In the genomic region with DNA sequence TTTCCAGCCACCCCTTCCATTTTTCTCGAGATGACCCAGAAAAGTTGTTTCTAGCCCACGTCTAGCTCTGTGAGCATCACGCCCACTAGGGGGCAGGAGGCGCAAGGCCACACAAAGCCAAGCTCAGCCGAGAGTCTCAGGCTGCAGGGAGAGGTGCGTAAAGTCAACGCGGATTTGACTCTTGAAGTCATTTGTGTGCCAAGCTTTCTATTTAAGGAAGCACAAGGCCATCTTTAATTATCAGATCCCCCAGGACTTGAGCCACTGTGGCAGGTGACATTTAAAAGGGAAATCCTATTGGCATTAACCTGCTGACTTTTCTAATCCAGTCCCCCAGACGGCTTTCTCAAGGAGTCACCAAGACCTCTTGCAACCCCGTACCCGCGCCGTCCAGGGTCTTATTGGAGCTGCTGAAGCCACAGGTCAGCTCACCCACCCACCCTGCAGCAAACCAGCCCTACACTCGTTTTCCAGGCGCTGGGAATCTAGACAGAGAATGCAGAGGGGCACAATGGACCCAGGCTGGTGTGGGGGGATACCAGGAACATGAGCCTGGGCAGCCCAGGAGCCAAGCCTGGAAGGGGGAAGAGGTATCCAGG, we compare ENCODE assay signal across 9 cellular contexts.
DNase-seq lines count a peak whose midpoint lies in the region; ATAC-seq, FAIRE-seq and TF ChIP-seq lines count a peak whose summit lies in the region.
"Had no signal": no experiment of that assay in that cellular context is flagged by ENCODE, and none has a peak within 500 bp of the region (broad histone marks: within the 10 kb centered on the region; RNA-seq: fewer than 3 reads in every experiment).

No MANE protein-coding gene starts in this region.

- H2BK5ac ChIP-seq in mesendoderm (ENCODE audit: low read length): no peak overlapping the region

- peak; percentile 32 for ATAC-seq in effector memory CD8-positive, alpha-beta T cell (replicated peaks)
- ATAC-seq in HG03175 (IDR thresholded peaks at IDR 0.05; ENCODE audit: unreplicated experiment): no peak

- H3K4me2 ChIP-seq in mesendoderm (ENCODE audit: low read length): no peak overlapping the region

- DNase-seq in GM12891 (ENCODE audit: insufficient read length, low spot score): peak; percentile 68
- peak; percentile 27 for DNase-seq in HPDE6-E6E7 (ENCODE audit: extremely low spot score)
- DNase-seq in NOMO-1 treated with DMSO at 0.1 percent for 48 hours (lab: John Stamatoyannopoulos, UW; ENCODE audit: unreplicated experiment): peak; percentile 86
- peak; percentile 69 to 72 for DNase-seq in activated CD8-positive, alpha-beta memory T cell treated with anti-CD3 and anti-CD28 coated beads for 4 hours (ENCODE audit: low read depth in 2 of 2)
- DNase-seq in effector memory CD8-positive, alpha-beta T cell: peak; percentile 83 to 85 (median 84)
- DNase-seq in mesendoderm: peak; percentile 88
- DNase-seq in stimulated activated CD8-positive, alpha-beta memory T cell treated with anti-CD3 and anti-CD28 coated beads, Interleukin-15, amount 100 ng/mL, for 24 hours (ENCODE audit: low read depth): peak; percentile 56

- no peak overlapping the region for H3K4me3 ChIP-seq in mesendoderm (ENCODE audit: low read length)

- H4K5ac ChIP-seq in mesendoderm (ENCODE audit: low read length): no peak overlapping the region

- H3K4me3 Mint-ChIP-seq in effector memory CD8-positive, alpha-beta T cell: peak overlapping the region in 1 of 2 donors; percentile 38
- H3K4me3 Mint-ChIP-seq: stimulated activated naive CD8-positive, alpha-beta T cell treated with anti-CD3 and anti-CD28 coated beads, Interleukin-15, Interleukin-2, amounts not matched to agents 100 ng/mL and 50 ng/mL, for 24 hours had no signal

- H3K56ac ChIP-seq in mesendoderm (ENCODE audit: low read length): no peak overlapping the region

- no peak overlapping the region for H3K23ac ChIP-seq in mesendoderm (ENCODE audit: low read length)

- peak; percentile 89 for FAIRE-seq in GM12891 (lab: Jason Lieb, UNC)

- H2BK15ac ChIP-seq in mesendoderm (replicated peaks; ENCODE audit: low read depth): no peak overlapping the region

- peaks cover 53% of the 10 kb centered on the region for H3K36me3 Mint-ChIP-seq in effector memory CD8-positive, alpha-beta T cell (ENCODE audit: insufficient read depth)

- peaks cover 2% of the 10 kb centered on the region for H3K4me1 ChIP-seq in mesendoderm (ENCODE audit: control insufficient read depth, low read depth, low read length)

- no CpG with 5 or more reads among the region's 15 CpGs for WGBS in mesendoderm (ENCODE audit: extremely low coverage, insufficient coverage, low lambda C conversion rate)

- H3K9ac ChIP-seq in mesendoderm (ENCODE audit: low read length): no peak overlapping the region

- H3K36me3 ChIP-seq in mesendoderm (ENCODE audit: control insufficient read depth, insufficient read depth, low read length): no peaks in the 10 kb centered on the region

- H3K79me1 ChIP-seq in mesendoderm (ENCODE audit: low read length): no peaks in the 10 kb centered on the region

- no peak overlapping the region for H3K18ac ChIP-seq in mesendoderm (ENCODE audit: low read length)

- no peaks in the 10 kb centered on the region for H3K27me3 ChIP-seq in mesendoderm (ENCODE audit: insufficient read depth, low read length, poor library complexity)

- no peaks in the 10 kb centered on the region for H3K9me3 Mint-ChIP-seq in effector memory CD8-positive, alpha-beta T cell
- H3K9me3 Mint-ChIP-seq: stimulated activated naive CD8-positive, alpha-beta T cell treated with anti-CD3 and anti-CD28 coated beads, Interleukin-15, Interleukin-2, amounts not matched to agents 100 ng/mL and 50 ng/mL, for 24 hours had no signal

- H3K4ac ChIP-seq in mesendoderm (ENCODE audit: low read depth, low read length): no peak overlapping the region

- no peak overlapping the region for H2AK5ac ChIP-seq in mesendoderm (ENCODE audit: low read length)

- no peak overlapping the region for H3K27ac ChIP-seq in mesendoderm (ENCODE audit: low read depth, low read length)

- TF ChIP-seq POLR2A in GM12891 (IDR thresholded peaks at IDR 0.05; ENCODE audit: low read depth, low read length): no peak

- H3K79me2 ChIP-seq in mesendoderm (ENCODE audit: control insufficient read depth, insufficient read depth, low read length): no peaks in the 10 kb centered on the region

- no peak overlapping the region for H4K8ac ChIP-seq in mesendoderm (ENCODE audit: low read depth, low read length)

- H3K27me3 Mint-ChIP-seq in effector memory CD8-positive, alpha-beta T cell: no peaks in the 10 kb centered on the region

- H2BK120ac ChIP-seq in mesendoderm (ENCODE audit: low read depth, low read length): no peak overlapping the region

- peaks cover 60 to 66% of the 10 kb centered on the region in 2 donors for H3K4me1 Mint-ChIP-seq in effector memory CD8-positive, alpha-beta T cell (ENCODE audit: low read depth in 2 of 2)

- peak overlapping the region; percentile 32 to 67 for H3K27ac Mint-ChIP-seq in effector memory CD8-positive, alpha-beta T cell

TF ChIP-seq in GM12891, 5 proteins besides CTCF, POLR2A, EP300 and RAD21:
- TF ChIP-seq POU2F2 (IDR thresholded peaks at IDR 0.05; ENCODE audit: low read depth, low read length) (no peak), TAF1 (IDR thresholded peaks at IDR 0.05; ENCODE audit: low read depth, low read length) (no peak), SPI1 (IDR thresholded peaks at IDR 0.05; ENCODE audit: low read depth, low read length) (no peak), PAX5 (IDR thresholded peaks at IDR 0.05; ENCODE audit: insufficient read depth, low read length, severe bottlenecking) (no peak), POLR2AphosphoS5 (IDR thresholded peaks at IDR 0.05; ENCODE audit: low read depth, low read length) (no peak)

Comparison
In these comparisons a context has a peak if more than half of its experiments do, and no peak if none do; other contexts are left out.
1. DNase-seq: peak in every context shown above with its lines; median percentile 88 in mesendoderm; 86 in NOMO-1 treated with DMSO at 0.1 percent for 48 hours; 84 in effector memory CD8-positive, alpha-beta T cell; 70 in activated CD8-positive, alpha-beta memory T cell treated with anti-CD3 and anti-CD28 coated beads for 4 hours; 68 in GM12891; 56 in stimulated activated CD8-positive, alpha-beta memory T cell treated with anti-CD3 and anti-CD28 coated beads, Interleukin-15, amount 100 ng/mL, for 24 hours; 27 in HPDE6-E6E7.